In the genomic region with DNA sequence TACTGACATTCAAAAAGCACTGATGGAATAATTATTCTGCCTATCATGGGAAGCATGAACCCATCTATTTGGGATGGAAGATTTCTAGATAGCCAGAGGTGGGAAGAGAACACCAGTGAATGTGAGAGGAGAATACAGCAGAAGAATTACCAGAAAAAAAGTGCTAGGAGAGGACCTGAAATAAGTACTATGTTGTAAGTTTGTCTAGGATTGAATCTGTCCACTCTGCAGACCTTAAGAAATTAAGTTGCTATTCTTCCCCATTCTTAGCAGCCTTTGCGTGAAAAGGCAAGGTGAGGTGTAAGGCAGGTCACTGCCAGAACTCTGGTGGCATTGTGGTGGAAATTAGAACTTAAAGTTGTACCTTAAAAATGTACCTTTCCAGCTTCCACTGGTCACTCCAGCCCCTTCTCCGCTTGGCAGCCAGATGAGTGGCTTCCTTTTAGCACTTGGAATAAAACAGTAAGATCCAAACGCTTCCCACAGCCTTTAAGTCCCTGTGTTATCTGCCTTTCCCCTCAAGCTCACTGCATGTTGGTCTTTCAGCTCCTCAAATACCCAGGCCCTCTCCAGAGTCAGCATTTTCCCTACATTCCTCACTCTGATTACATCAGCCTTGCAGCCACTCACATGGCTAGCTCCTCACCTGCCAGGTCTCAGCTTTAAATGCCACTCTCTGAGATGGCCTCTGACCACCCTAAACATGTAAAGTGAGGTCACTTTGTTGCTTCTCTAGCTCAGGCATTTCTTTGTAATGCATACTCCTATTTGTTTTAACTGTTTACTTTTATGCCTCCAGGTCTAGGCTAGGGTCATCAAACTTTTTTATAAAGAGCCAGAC, we compare ENCODE assay signal across 9 cellular contexts.
DNase-seq lines count a peak whose midpoint lies in the region; ATAC-seq and TF ChIP-seq lines count a peak whose summit lies in the region.
"Had no signal": no experiment of that assay in that cellular context is flagged by ENCODE, and none has a peak within 500 bp of the region (broad histone marks: within the 10 kb centered on the region; RNA-seq: fewer than 3 reads in every experiment).

No MANE protein-coding gene starts in this region.

- H3K27me3 Mint-ChIP-seq in activated T-cell treated with anti-CD3 and anti-CD28 coated beads, Interleukin-2, amount 50 U/mL, for 72 hours (ENCODE audit: low read depth), result no peaks in the 10 kb centered on the region

- H3K4me3 ChIP-seq in RWPE2 (ENCODE audit: severe bottlenecking) (no peak overlapping the region), OCI-LY7 (ENCODE audit: low read depth, low read length, poor library complexity, severe bottlenecking) (no peak overlapping the region)

- no TSS peak for BruUV-seq in OCI-LY7 (replicated peaks; lab: Mats Ljungman, UMichigan)

- H3K27ac Mint-ChIP-seq in activated T-cell treated with anti-CD3 and anti-CD28 coated beads, Interleukin-2, amount 50 U/mL, for 72 hours, result peak overlapping the region; percentile 5
- peak overlapping the region; percentile 48 for H3K27ac Mint-ChIP-seq in stimulated activated effector memory CD8-positive, alpha-beta T cell treated with anti-CD3 and anti-CD28 coated beads, Interleukin-12 subunit alpha, Interleukin-12 subunit beta, amount 100 ng/mL, for 72 hours

- H3K4me1 Mint-ChIP-seq in activated T-cell treated with anti-CD3 and anti-CD28 coated beads, Interleukin-2, amount 50 U/mL, for 72 hours (ENCODE audit: low read depth), result peaks cover 27% of the 10 kb centered on the region
- H3K4me1 Mint-ChIP-seq in stimulated activated effector memory CD8-positive, alpha-beta T cell treated with anti-CD3 and anti-CD28 coated beads, Interleukin-12 subunit alpha, Interleukin-12 subunit beta, amount 100 ng/mL, for 72 hours, result peaks cover 20% of the 10 kb centered on the region

- CTCF ChIA-PET in OCI-LY7 (lab: Charles Lee; ENCODE audit: unreplicated experiment), result no interaction called here

- peak overlapping the region; percentile 15 for H3K27ac ChIP-seq in RWPE2 (ENCODE audit: poor library complexity, severe bottlenecking)
- no peak overlapping the region for H3K27ac ChIP-seq in OCI-LY7 (ENCODE audit: low read depth, low read length, poor library complexity, severe bottlenecking)

- TF ChIP-seq CTCF in RWPE2 (IDR thresholded peaks at IDR 0.05; ENCODE audit: poor library complexity, severe bottlenecking) (no peak), OCI-LY7 (conservative IDR thresholded peaks at IDR 0.05; ENCODE audit: low read length) (no peak)

- peaks cover 11 to 23% of the 10 kb centered on the region in 2 donors for H3K36me3 Mint-ChIP-seq in activated T-cell treated with anti-CD3 and anti-CD28 coated beads, Interleukin-2, amount 50 U/mL, for 72 hours (ENCODE audit: insufficient read depth in 2 of 2)
- peaks cover 78% of the 10 kb centered on the region for H3K36me3 Mint-ChIP-seq in stimulated activated effector memory CD8-positive, alpha-beta T cell treated with anti-CD3 and anti-CD28 coated beads, Interleukin-12 subunit alpha, Interleukin-12 subunit beta, amount 100 ng/mL, for 72 hours

- no peaks in the 10 kb centered on the region for H3K9me3 Mint-ChIP-seq in activated T-cell treated with anti-CD3 and anti-CD28 coated beads, Interleukin-2, amount 50 U/mL, for 72 hours
- no peaks in the 10 kb centered on the region for H3K9me3 Mint-ChIP-seq in stimulated activated effector memory CD8-positive, alpha-beta T cell treated with anti-CD3 and anti-CD28 coated beads, Interleukin-12 subunit alpha, Interleukin-12 subunit beta, amount 100 ng/mL, for 72 hours

- no peak for DNase-seq in activated T-cell treated with anti-CD3 and anti-CD28 coated beads, Interleukin-2, amount 50 U/mL, for 72 hours
- DNase-seq in activated T-cell treated with anti-CD3 and anti-CD28 coated beads, Interleukin-2, amount 50 U/mL, for 48 hours, result no peak
- DNase-seq in RWPE2 (ENCODE audit: low spot score) (no peak), iPS DF 19.7 (ENCODE audit: low read depth, low spot score) (peak; percentile 82), OCI-LY7 (ENCODE audit: low spot score) (no peak), globus pallidus (ENCODE audit: low spot score) (no peak), glomerular visceral epithelial cell (ENCODE audit: extremely low spot score) (no peak)
- no peak for DNase-seq in stimulated activated effector memory CD8-positive, alpha-beta T cell treated with anti-CD3 and anti-CD28 coated beads, Interleukin-12 subunit alpha, Interleukin-12 subunit beta, amount 100 ng/mL, for 72 hours (ENCODE audit: low spot score in 2 of 2)
- DNase-seq: SHP77 had no signal

- no peak overlapping the region for H3K4me2 ChIP-seq in OCI-LY7 (ENCODE audit: low read length)

- H2AFZ ChIP-seq in OCI-LY7 (ENCODE audit: low read length), result no peak overlapping the region

- no peak overlapping the region for H3K4me3 Mint-ChIP-seq in activated T-cell treated with anti-CD3 and anti-CD28 coated beads, Interleukin-2, amount 50 U/mL, for 72 hours
- H3K4me3 Mint-ChIP-seq in stimulated activated effector memory CD8-positive, alpha-beta T cell treated with anti-CD3 and anti-CD28 coated beads, Interleukin-12 subunit alpha, Interleukin-12 subunit beta, amount 100 ng/mL, for 72 hours, result no peak overlapping the region

- ATAC-seq in activated T-cell treated with anti-CD3 and anti-CD28 coated beads, Interleukin-2, amount 50 U/mL, for 72 hours (replicated peaks in 1 of 2), result peak in 1 of 2 donors; percentile 5
- peak; percentile 28 for ATAC-seq in RWPE2 (ENCODE audit: low read depth)
- no peak for ATAC-seq in stimulated activated effector memory CD8-positive, alpha-beta T cell treated with anti-CD3 and anti-CD28 coated beads, Interleukin-12 subunit alpha, Interleukin-12 subunit beta, amount 100 ng/mL, for 72 hours

- H3K27me3 ChIP-seq in RWPE2 (ENCODE audit: insufficient read depth, poor library complexity, severe bottlenecking), result no peaks in the 10 kb centered on the region

- H3K36me3 ChIP-seq in RWPE2 (ENCODE audit: low read depth), result peaks cover 57% of the 10 kb centered on the region
- peaks cover 78% of the 10 kb centered on the region for H3K36me3 ChIP-seq in OCI-LY7 (ENCODE audit: insufficient read depth, low read length)

- POLR2A ChIA-PET in OCI-LY7 (lab: Charles Lee), result interaction anchor here (0.7 kb wide), 4 partner anchors 13 to 611 kb away, joined by 3 to 8 read pairs (median 4); no protein-coding TSS in a partner anchor

- peaks cover 22% of the 10 kb centered on the region for H3K79me2 ChIP-seq in OCI-LY7 (ENCODE audit: insufficient read depth, low read depth, low read length)

- no peaks in the 10 kb centered on the region for H3K9me3 ChIP-seq in RWPE2 (ENCODE audit: severe bottlenecking)
- H3K9me3 ChIP-seq in OCI-LY7 (ENCODE audit: low read length), result no peaks in the 10 kb centered on the region

- H4K20me1 ChIP-seq in OCI-LY7 (ENCODE audit: insufficient read depth, low read length), result peaks cover 29% of the 10 kb centered on the region

- H3K9me2 ChIP-seq in OCI-LY7 (ENCODE audit: insufficient read depth, low read length), result no peaks in the 10 kb centered on the region

- intact Hi-C loops in OCI-LY7 (cut with micrococcal nuclease; ENCODE audit: unreplicated experiment), result loop anchor here (10.0 kb wide), 2 partner anchors 699 to 1411 kb away; partner anchors contain the start of gene SRP19

- H3K4me1 ChIP-seq in RWPE2 (ENCODE audit: insufficient read depth, poor library complexity, severe bottlenecking), result peaks cover 11% of the 10 kb centered on the region
- H3K4me1 ChIP-seq in OCI-LY7 (ENCODE audit: insufficient read depth, low read length, poor library complexity, severe bottlenecking), result peaks cover 17% of the 10 kb centered on the region
